ENCODE assay signal across 19 cellular contexts in genomic region chr1:193602705-193603104, GRCh38.
"Had no signal": no experiment of that assay in that cellular context is flagged by ENCODE, and none has a peak within 500 bp of the region (broad histone marks: within the 10 kb centered on the region; RNA-seq: fewer than 3 reads in every experiment).

No MANE protein-coding gene starts in this region.

- H3K9me3 Mint-ChIP-seq: nephron progenitor cell, type B pancreatic cell had no signal

- H3K27me3 Mint-ChIP-seq: naive thymus-derived CD4-positive, alpha-beta T cell; type B pancreatic cell had no signal

- H3K36me3 ChIP-seq: esophagus muscularis mucosa, gastroesophageal sphincter, right atrium auricular region, suprapubic skin, thyroid gland had no signal

- DNase-seq: cortex of kidney; dorsolateral prefrontal cortex; effector CD8-positive, alpha-beta T cell; glutamatergic neuron; kidney; left colon; mammary epithelial cell; naive thymus-derived CD4-positive, alpha-beta T cell; nephron progenitor cell; small intestine; stimulated activated CD4-positive, alpha-beta T cell treated with anti-CD3 and anti-CD28 coated beads, Interleukin-12 subunit alpha, Interleukin-12 subunit beta, amount 100 ng/mL, for 4 hours; stimulated activated naive CD8-positive, alpha-beta T cell treated with anti-CD3 and anti-CD28 coated beads, Interleukin-15, Interleukin-2, amounts not matched to agents 100 U/mL and 50 U/mL, for 24 hours; thyroid gland had no signal

- H3K4me3 Mint-ChIP-seq: naive thymus-derived CD4-positive, alpha-beta T cell; nephron progenitor cell; type B pancreatic cell had no signal

- H3K27ac ChIP-seq: dorsolateral prefrontal cortex, epithelial cell of prostate, esophagus muscularis mucosa, gastroesophageal sphincter, right atrium auricular region, suprapubic skin, thyroid gland had no signal

- ATAC-seq: gastroesophageal sphincter; left colon; naive thymus-derived CD4-positive, alpha-beta T cell; stimulated activated naive CD8-positive, alpha-beta T cell treated with anti-CD3 and anti-CD28 coated beads, Interleukin-15, Interleukin-2, amounts not matched to agents 100 U/mL and 50 U/mL, for 24 hours had no signal

- H3K4me3 ChIP-seq: dorsolateral prefrontal cortex, esophagus muscularis mucosa, gastroesophageal sphincter, right atrium auricular region, suprapubic skin, thyroid gland had no signal

- H3K27me3 ChIP-seq: esophagus muscularis mucosa, gastroesophageal sphincter, right atrium auricular region, suprapubic skin, thyroid gland had no signal

- H3K36me3 Mint-ChIP-seq: type B pancreatic cell had no signal

- H3K9me3 ChIP-seq: esophagus muscularis mucosa, gastroesophageal sphincter, right atrium auricular region, suprapubic skin, thyroid gland had no signal

- H3K4me1 Mint-ChIP-seq: nephron progenitor cell had no signal

- H3K27ac Mint-ChIP-seq: naive thymus-derived CD4-positive, alpha-beta T cell; nephron progenitor cell; type B pancreatic cell had no signal

- H3K4me1 ChIP-seq: esophagus muscularis mucosa, gastroesophageal sphincter, right atrium auricular region, suprapubic skin, thyroid gland had no signal
